ENCODE assay signal across 27 cellular contexts in genomic region chr1:183968386-183968785, GRCh38.
DNase-seq lines count a peak whose midpoint lies in the region; ATAC-seq, FAIRE-seq and TF ChIP-seq lines count a peak whose summit lies in the region.
"Had no signal": no experiment of that assay in that cellular context is flagged by ENCODE, and none has a peak within 500 bp of the region (broad histone marks: within the 10 kb centered on the region; RNA-seq: fewer than 3 reads in every experiment).

No MANE protein-coding gene starts in this region.

- H3K9me3 Mint-ChIP-seq in effector memory CD8-positive, alpha-beta T cell = no peaks in the 10 kb centered on the region
- H3K9me3 Mint-ChIP-seq in neural progenitor cell = peaks cover 3% of the 10 kb centered on the region
- H3K9me3 Mint-ChIP-seq: stimulated activated memory B cell treated with anti-CD40 and anti-IgM and Interleukin-4, amounts not matched to agents 10 μg/mL and 1 μg/mL and 100 μg/mL, for 72 hours; WTC11 had no signal

- no peaks in the 10 kb centered on the region for H4K20me1 ChIP-seq in neural progenitor cell (ENCODE audit: low read depth)

- no peak for ATAC-seq in effector memory CD8-positive, alpha-beta T cell (replicated peaks)
- no peak for ATAC-seq in GM21529 (IDR thresholded peaks at IDR 0.05; ENCODE audit: unreplicated experiment)
- ATAC-seq in upper lobe of right lung = no peak
- ATAC-seq: heart left ventricle; HepG2; left colon; stimulated activated memory B cell treated with anti-CD40 and anti-IgM and Interleukin-4, amounts not matched to agents 10 μg/mL and 1 μg/mL and 100 μg/mL, for 72 hours; WTC11 had no signal

- H2AFZ ChIP-seq in neural progenitor cell (replicated peaks) = no peak overlapping the region

- H3K4me2 ChIP-seq in neural progenitor cell = peak overlapping the region; percentile 21

- peaks cover 18% of the 10 kb centered on the region for H3K4me1 ChIP-seq in neural progenitor cell
- no peaks in the 10 kb centered on the region for H3K4me1 ChIP-seq in upper lobe of right lung
- H3K4me1 ChIP-seq: heart left ventricle had no signal

- TF ChIP-seq CTCF in neural progenitor cell (IDR thresholded peaks at IDR 0.05) (no peak), upper lobe of right lung (IDR thresholded peaks at IDR 0.05) (no peak)

- peak overlapping the region; percentile 91 for H3K27ac Mint-ChIP-seq in effector memory CD8-positive, alpha-beta T cell
- H3K27ac Mint-ChIP-seq in neural progenitor cell = peak overlapping the region; percentile 99
- H3K27ac Mint-ChIP-seq: stimulated activated memory B cell treated with anti-CD40 and anti-IgM and Interleukin-4, amounts not matched to agents 10 μg/mL and 1 μg/mL and 100 μg/mL, for 72 hours; WTC11 had no signal

- H3K9ac ChIP-seq in neural progenitor cell = no peak overlapping the region

- no peaks in the 10 kb centered on the region for H3K79me2 ChIP-seq in neural progenitor cell (ENCODE audit: low read depth)

- intact Hi-C loops in upper lobe of right lung (cut with DNase I) = no loop called here

- H3K36me3 ChIP-seq in neural progenitor cell (peaks cover 3% of the 10 kb centered on the region), upper lobe of right lung (no peaks in the 10 kb centered on the region)
- H3K36me3 ChIP-seq: adrenal gland, spleen had no signal

- no peaks in the 10 kb centered on the region for H3K36me3 Mint-ChIP-seq in effector memory CD8-positive, alpha-beta T cell (ENCODE audit: insufficient read depth)
- H3K36me3 Mint-ChIP-seq in neural progenitor cell = peaks cover 56% of the 10 kb centered on the region
- H3K36me3 Mint-ChIP-seq: stimulated activated memory B cell treated with anti-CD40 and anti-IgM and Interleukin-4, amounts not matched to agents 10 μg/mL and 1 μg/mL and 100 μg/mL, for 72 hours; WTC11 had no signal

- H3K27ac ChIP-seq in neural progenitor cell (peak overlapping the region; percentile 61), upper lobe of right lung (no peak overlapping the region)
- H3K27ac ChIP-seq: adrenal gland, heart left ventricle had no signal

- DNase-seq in COLO829 (ENCODE audit: low spot score) (peak; percentile 92), RCC 7860 (ENCODE audit: low spot score) (peak; percentile 48), neural progenitor cell (ENCODE audit: low spot score) (peak; percentile 23), MV-4-11 (lab: John Stamatoyannopoulos, UW) (no peak), upper lobe of right lung (no peak)
- no peak for DNase-seq in effector memory CD8-positive, alpha-beta T cell
- DNase-seq in activated naive CD4-positive, alpha-beta T cell treated with Interleukin-2 at 50 U/mL for 16 hours = no peak
- DNase-seq: activated CD4-positive, alpha-beta T cell treated with anti-CD3 and anti-CD28 coated beads, Interleukin-2, amount 50 U/mL, for 48 hours; activated gamma-delta T cell treated with Interleukin-2 at 50 U/mL for 16 hours; activated T-cell treated with anti-CD3 and anti-CD28 coated beads, Interleukin-2, amount 50 U/mL, for 1 hour; adrenal gland; DMS 273 treated with DMSO at 0.1 percent for 48 hours; heart left ventricle; left colon; mesenchymal stem cell; NCI-H1930; NCI-H2227 treated with DMSO at 0.1 percent for 48 hours; NCI-H774; retina; spleen; stimulated activated CD4-positive, alpha-beta T cell treated with anti-CD3 and anti-CD28 coated beads, Interleukin-2, amount 100 ng/mL, for 48 hours; T1000 had no signal

- no peaks in the 10 kb centered on the region for H3K27me3 Mint-ChIP-seq in effector memory CD8-positive, alpha-beta T cell
- no peaks in the 10 kb centered on the region for H3K27me3 Mint-ChIP-seq in neural progenitor cell (ENCODE audit: insufficient read depth, low read depth)

- H3K9me3 ChIP-seq in neural progenitor cell (ENCODE audit: low read depth) (no peaks in the 10 kb centered on the region), upper lobe of right lung (no peaks in the 10 kb centered on the region)
- H3K9me3 ChIP-seq: adrenal gland, heart left ventricle, spleen had no signal

- H3K4me3 Mint-ChIP-seq in effector memory CD8-positive, alpha-beta T cell = peak overlapping the region; percentile 54 to 61
- H3K4me3 Mint-ChIP-seq in neural progenitor cell = no peak overlapping the region
- H3K4me3 Mint-ChIP-seq: stimulated activated memory B cell treated with anti-CD40 and anti-IgM and Interleukin-4, amounts not matched to agents 10 μg/mL and 1 μg/mL and 100 μg/mL, for 72 hours; WTC11 had no signal

- peaks cover 9% of the 10 kb centered on the region for H3F3A ChIP-seq in neural progenitor cell (ENCODE audit: low read depth)

- no peak for FAIRE-seq in RCC 7860 (lab: Jason Lieb, UNC)
- FAIRE-seq: bronchial epithelial cell, HepG2 had no signal

- no peaks in the 10 kb centered on the region for H3K27me3 ChIP-seq in neural progenitor cell
- no peaks in the 10 kb centered on the region for H3K27me3 ChIP-seq in upper lobe of right lung
- H3K27me3 ChIP-seq: adrenal gland, heart left ventricle had no signal

- H3K4me3 ChIP-seq in neural progenitor cell (no peak overlapping the region), upper lobe of right lung (no peak overlapping the region)
- H3K4me3 ChIP-seq: adrenal gland, heart left ventricle, spleen had no signal

- peaks cover 30 to 34% of the 10 kb centered on the region in 2 donors for H3K4me1 Mint-ChIP-seq in effector memory CD8-positive, alpha-beta T cell (ENCODE audit: low read depth in 2 of 2)
- peaks cover 36% of the 10 kb centered on the region for H3K4me1 Mint-ChIP-seq in neural progenitor cell
- H3K4me1 Mint-ChIP-seq: stimulated activated memory B cell treated with anti-CD40 and anti-IgM and Interleukin-4, amounts not matched to agents 10 μg/mL and 1 μg/mL and 100 μg/mL, for 72 hours; WTC11 had no signal

Comparison
In these comparisons a context has a peak if more than half of its experiments do, and no peak if none do; other contexts are left out.
1. DNase-seq: peak in COLO829 (single experiment), RCC 7860 (single experiment) and neural progenitor cell (single experiment); none in effector memory CD8-positive, alpha-beta T cell (0 of 3), MV-4-11 (single experiment), upper lobe of right lung (single experiment) and activated naive CD4-positive, alpha-beta T cell treated with Interleukin-2 at 50 U/mL for 16 hours (single experiment).